28 cellular contexts compared by ENCODE assay signal in the genomic region with DNA sequence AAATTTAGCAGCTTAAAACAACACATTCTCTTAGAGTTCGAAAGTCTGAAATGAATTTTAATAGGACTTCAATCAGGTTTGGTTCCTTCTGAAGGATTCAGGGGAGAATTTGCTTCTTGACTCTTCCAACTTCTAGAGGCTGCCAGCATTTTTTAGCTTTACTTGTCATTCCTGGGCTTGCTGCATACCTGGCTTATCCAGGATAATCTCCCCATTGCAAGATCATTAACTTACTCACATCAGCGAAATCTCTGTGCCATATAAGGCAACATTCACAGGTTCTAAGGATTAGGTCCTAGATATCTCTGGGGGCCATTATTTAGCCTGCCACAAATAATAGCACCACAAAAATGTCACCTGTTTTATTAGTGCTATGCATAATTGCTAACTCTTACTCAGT.
"Had no signal": no experiment of that assay in that cellular context is flagged by ENCODE, and none has a peak within 500 bp of the region (broad histone marks: within the 10 kb centered on the region; RNA-seq: fewer than 3 reads in every experiment).

No MANE protein-coding gene starts in this region.

- DNase-seq: dorsolateral prefrontal cortex; effector CD4-positive, alpha-beta T cell; esophagus squamous epithelium; foreskin melanocyte; glutamatergic neuron; heart right ventricle; hypothalamus; immature natural killer cell; left ventricle myocardium superior; lower lobe of right lung; mucosa of descending colon; naive B cell; pancreas; stimulated activated CD4-positive, alpha-beta T cell treated with anti-CD3 and anti-CD28 coated beads, Interleukin-2, amount 100 ng/mL, for 24 hours; stimulated activated CD4-positive, alpha-beta T cell treated with anti-CD3 and anti-CD28 coated beads, Interleukin-4, amount 100 ng/mL, for 24 hours; stimulated activated naive CD4-positive, alpha-beta T cell treated with Interleukin-2 at 50 U/mL for 16 hours; stomach; thyroid gland had no signal

- H3K4me3 ChIP-seq: dorsolateral prefrontal cortex, esophagus squamous epithelium, heart right ventricle, lower lobe of right lung, mucosa of descending colon, pancreas, right atrium auricular region, stomach, thyroid gland had no signal

- H3K9me3 Mint-ChIP-seq: natural killer cell treated with Interleukin-12 subunit alpha and Interleukin-12 subunit beta and Interleukin-15 and Interleukin-18, amount 100 ng/mL, for 72 hours; stimulated activated effector memory CD8-positive, alpha-beta T cell treated with anti-CD3 and anti-CD28 coated beads, Interleukin-12 subunit alpha, Interleukin-12 subunit beta, amount 100 ng/mL, for 72 hours had no signal

- H3K36me3 Mint-ChIP-seq: immature natural killer cell; mesothelial cell of epicardium; naive B cell; natural killer cell treated with Interleukin-12 subunit alpha and Interleukin-12 subunit beta and Interleukin-15 and Interleukin-18, amount 100 ng/mL, for 72 hours; stimulated activated effector memory CD8-positive, alpha-beta T cell treated with anti-CD3 and anti-CD28 coated beads, Interleukin-12 subunit alpha, Interleukin-12 subunit beta, amount 100 ng/mL, for 72 hours; type B pancreatic cell had no signal

- ATAC-seq: heart right ventricle; left ventricle myocardium superior; lower lobe of right lung; mucosa of descending colon; natural killer cell treated with Interleukin-12 subunit alpha and Interleukin-12 subunit beta and Interleukin-15 and Interleukin-18, amount 100 ng/mL, for 72 hours; pancreas; sciatic nerve; stimulated activated effector memory CD8-positive, alpha-beta T cell treated with anti-CD3 and anti-CD28 coated beads, Interleukin-12 subunit alpha, Interleukin-12 subunit beta, amount 100 ng/mL, for 72 hours had no signal

- H3K27ac ChIP-seq: dorsolateral prefrontal cortex, epithelial cell of prostate, esophagus squamous epithelium, heart right ventricle, lower lobe of right lung, neutrophil, pancreas, right atrium auricular region, stomach, thyroid gland had no signal

- H3K27ac Mint-ChIP-seq: immature natural killer cell; mesothelial cell of epicardium; naive B cell; natural killer cell treated with Interleukin-12 subunit alpha and Interleukin-12 subunit beta and Interleukin-15 and Interleukin-18, amount 100 ng/mL, for 72 hours; progenitor cell of endocrine pancreas; stimulated activated effector memory CD8-positive, alpha-beta T cell treated with anti-CD3 and anti-CD28 coated beads, Interleukin-12 subunit alpha, Interleukin-12 subunit beta, amount 100 ng/mL, for 72 hours; type B pancreatic cell had no signal

- H3K4me1 Mint-ChIP-seq: naive B cell; neural crest cell; stimulated activated effector memory CD8-positive, alpha-beta T cell treated with anti-CD3 and anti-CD28 coated beads, Interleukin-12 subunit alpha, Interleukin-12 subunit beta, amount 100 ng/mL, for 72 hours had no signal

- H3K4me1 ChIP-seq: esophagus squamous epithelium, lower lobe of right lung, pancreas, right atrium auricular region, stomach, thyroid gland had no signal

- H3K36me3 ChIP-seq: esophagus squamous epithelium, heart right ventricle, lower lobe of right lung, neutrophil, pancreas, right atrium auricular region, stomach, thyroid gland had no signal

- H3K27me3 ChIP-seq: dorsolateral prefrontal cortex, esophagus squamous epithelium, heart right ventricle, neutrophil, pancreas, right atrium auricular region, stomach, thyroid gland had no signal

- H3K9me3 ChIP-seq: lower lobe of right lung, mucosa of descending colon, neutrophil, pancreas, thyroid gland had no signal

- H3K27me3 Mint-ChIP-seq: type B pancreatic cell had no signal

- H3K4me3 Mint-ChIP-seq: immature natural killer cell; mesothelial cell of epicardium; naive B cell; natural killer cell treated with Interleukin-12 subunit alpha and Interleukin-12 subunit beta and Interleukin-15 and Interleukin-18, amount 100 ng/mL, for 72 hours; neural crest cell; stimulated activated effector memory CD8-positive, alpha-beta T cell treated with anti-CD3 and anti-CD28 coated beads, Interleukin-12 subunit alpha, Interleukin-12 subunit beta, amount 100 ng/mL, for 72 hours; type B pancreatic cell had no signal
